Comparison of ENCODE assay signal across 1 cellular context in the genomic region with DNA sequence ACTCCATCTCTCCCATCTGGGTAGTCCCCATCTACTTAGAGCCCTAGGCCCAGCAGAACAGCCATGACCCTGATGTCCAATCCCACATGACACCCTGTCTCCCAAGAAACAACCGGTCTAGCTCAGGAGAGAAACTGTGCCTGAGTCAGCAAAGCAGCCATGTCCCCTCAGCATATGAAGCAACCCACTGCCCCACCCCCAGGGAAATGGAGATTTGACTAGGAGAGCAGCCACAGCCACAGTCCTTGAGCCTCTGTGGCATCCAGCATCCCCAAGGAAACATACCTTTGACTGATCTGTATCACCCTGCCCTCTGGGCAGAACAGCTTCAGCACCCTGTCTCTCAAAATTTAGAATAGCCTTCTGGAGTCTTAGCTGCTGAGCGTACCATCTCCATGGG.
TF ChIP-seq lines count a peak whose summit lies in the region.

No MANE protein-coding gene starts in this region.

TF ChIP-seq in WTC11, 78 proteins besides CTCF, POLR2A, EP300 and RAD21 (continued from another document):
- TF ChIP-seq, protein P1, sequence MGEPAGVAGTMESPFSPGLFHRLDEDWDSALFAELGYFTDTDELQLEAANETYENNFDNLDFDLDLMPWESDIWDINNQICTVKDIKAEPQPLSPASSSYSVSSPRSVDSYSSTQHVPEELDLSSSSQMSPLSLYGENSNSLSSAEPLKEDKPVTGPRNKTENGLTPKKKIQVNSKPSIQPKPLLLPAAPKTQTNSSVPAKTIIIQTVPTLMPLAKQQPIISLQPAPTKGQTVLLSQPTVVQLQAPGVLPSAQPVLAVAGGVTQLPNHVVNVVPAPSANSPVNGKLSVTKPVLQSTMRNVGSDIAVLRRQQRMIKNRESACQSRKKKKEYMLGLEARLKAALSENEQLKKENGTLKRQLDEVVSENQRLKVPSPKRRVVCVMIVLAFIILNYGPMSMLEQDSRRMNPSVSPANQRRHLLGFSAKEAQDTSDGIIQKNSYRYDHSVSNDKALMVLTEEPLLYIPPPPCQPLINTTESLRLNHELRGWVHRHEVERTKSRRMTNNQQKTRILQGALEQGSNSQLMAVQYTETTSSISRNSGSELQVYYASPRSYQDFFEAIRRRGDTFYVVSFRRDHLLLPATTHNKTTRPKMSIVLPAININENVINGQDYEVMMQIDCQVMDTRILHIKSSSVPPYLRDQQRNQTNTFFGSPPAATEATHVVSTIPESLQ (CRISPR knock-in tag; IDR thresholded peaks at IDR 0.05) = no peak
- TF ChIP-seq, protein P2, sequence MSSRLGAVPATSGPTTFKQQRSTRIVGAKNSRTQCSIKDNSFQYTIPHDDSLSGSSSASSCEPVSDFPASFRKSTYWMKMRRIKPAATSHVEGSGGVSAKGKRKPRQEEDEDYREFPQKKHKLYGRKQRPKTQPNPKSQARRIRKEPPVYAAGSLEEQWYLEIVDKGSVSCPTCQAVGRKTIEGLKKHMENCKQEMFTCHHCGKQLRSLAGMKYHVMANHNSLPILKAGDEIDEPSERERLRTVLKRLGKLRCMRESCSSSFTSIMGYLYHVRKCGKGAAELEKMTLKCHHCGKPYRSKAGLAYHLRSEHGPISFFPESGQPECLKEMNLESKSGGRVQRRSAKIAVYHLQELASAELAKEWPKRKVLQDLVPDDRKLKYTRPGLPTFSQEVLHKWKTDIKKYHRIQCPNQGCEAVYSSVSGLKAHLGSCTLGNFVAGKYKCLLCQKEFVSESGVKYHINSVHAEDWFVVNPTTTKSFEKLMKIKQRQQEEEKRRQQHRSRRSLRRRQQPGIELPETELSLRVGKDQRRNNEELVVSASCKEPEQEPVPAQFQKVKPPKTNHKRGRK (CRISPR knock-in tag; IDR thresholded peaks at IDR 0.05; ENCODE audit: borderline replicate concordance) = no peak
- TF ChIP-seq GRHL2 (CRISPR knock-in tag; IDR thresholded peaks at IDR 0.05; ENCODE audit: insufficient replicate concordance, severe bottlenecking) (no peak), GTF2I (CRISPR knock-in tag; conservative IDR thresholded peaks at IDR 0.05) (no peak), ZNF219 (CRISPR knock-in tag; IDR thresholded peaks at IDR 0.05; ENCODE audit: borderline replicate concordance) (no peak), NR3C1 (CRISPR knock-in tag; conservative IDR thresholded peaks at IDR 0.05; ENCODE audit: low read depth) (no peak), ATF3 (CRISPR knock-in tag; conservative IDR thresholded peaks at IDR 0.05) (no peak), HMGXB4 (CRISPR knock-in tag; IDR thresholded peaks at IDR 0.05) (no peak), NR2C2 (CRISPR knock-in tag; IDR thresholded peaks at IDR 0.05) (no peak), ZBTB21 (CRISPR knock-in tag; IDR thresholded peaks at IDR 0.05; ENCODE audit: borderline replicate concordance) (no peak), E2F5 (CRISPR knock-in tag; IDR thresholded peaks at IDR 0.05) (no peak)
